8 cellular contexts compared by ENCODE assay signal in the genomic region with DNA sequence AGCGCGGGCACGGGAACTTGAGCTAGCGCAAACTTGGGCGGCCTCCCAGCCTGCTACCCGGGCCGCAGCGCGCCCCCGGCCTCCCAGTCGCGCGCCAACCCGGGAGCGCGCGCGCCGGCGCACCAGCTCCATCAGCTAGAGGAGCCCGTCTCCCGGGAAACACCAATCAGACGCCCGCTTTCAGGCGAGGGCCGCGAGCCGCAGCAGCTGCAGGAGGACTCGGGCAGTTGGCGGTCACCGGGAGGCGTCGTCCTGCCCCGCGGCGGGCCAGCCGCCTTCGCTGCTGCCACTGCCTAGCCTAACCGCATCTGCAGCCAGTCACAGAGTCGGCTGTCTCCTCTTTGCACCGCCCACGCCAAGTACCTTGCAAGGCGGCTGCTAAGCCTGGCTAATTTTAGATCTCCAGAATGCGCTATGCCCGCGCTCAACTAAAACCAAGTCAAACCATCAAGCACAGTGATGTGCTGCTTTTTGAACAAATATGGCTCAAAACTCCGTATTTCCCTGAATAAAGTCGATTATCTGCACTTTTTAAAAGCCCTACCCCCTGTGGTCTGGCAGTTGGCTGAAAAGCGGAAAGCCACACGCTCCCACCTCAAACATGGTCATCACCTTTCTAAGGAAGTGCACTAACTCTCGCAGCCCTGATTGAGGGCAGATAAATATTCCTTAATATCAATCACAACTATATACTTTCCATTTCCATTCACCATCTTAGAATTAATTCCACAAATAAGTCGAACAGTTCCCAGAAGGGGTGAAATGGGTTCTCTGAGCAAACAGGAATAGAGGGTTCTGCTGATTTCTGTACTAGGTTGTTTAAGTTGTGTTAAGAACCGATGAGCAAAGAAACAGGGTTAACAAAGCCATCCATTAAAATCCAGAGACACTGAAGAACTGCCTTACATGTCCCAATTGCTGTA.
DNase-seq lines count a peak whose midpoint lies in the region; ATAC-seq and TF ChIP-seq lines count a peak whose summit lies in the region.

No MANE protein-coding gene starts in this region.

- TF ChIP-seq CTCF in heart right ventricle (IDR thresholded peaks at IDR 0.05) (no peak), psoas muscle (IDR thresholded peaks at IDR 0.05) (no peak)

- H3K27ac ChIP-seq in heart right ventricle = no peak overlapping the region
- no peak overlapping the region for H3K27ac ChIP-seq in psoas muscle

- DNase-seq in DMS153 treated with DMSO at 0.1 percent for 48 hours (lab: John Stamatoyannopoulos, UW; ENCODE audit: unreplicated experiment) = peak; percentile 62
- peak; percentile 95 for DNase-seq in NCI-H345 (lab: John Stamatoyannopoulos, UW)
- peak in 1 of 2 donors; percentile 38 for DNase-seq in activated naive CD4-positive, alpha-beta T cell treated with anti-CD3 and anti-CD28 coated beads, Interleukin-2, amount 50 U/mL, for 72 hours (ENCODE audit: low spot score in 2 of 2)
- DNase-seq in heart right ventricle = no peak
- peak; percentile 47 to 62 for DNase-seq in psoas muscle
- DNase-seq in activated CD8-positive, alpha-beta memory T cell treated with anti-CD3 and anti-CD28 coated beads, Interleukin-2, amount 50 U/mL, for 48 hours = no peak

- peak overlapping the region; percentile 7 to 49 (median 38) for H3K4me3 ChIP-seq in heart right ventricle
- peak overlapping the region; percentile 56 for H3K4me3 ChIP-seq in psoas muscle

- intact Hi-C loops in heart right ventricle (cut with DNase I) (no loop called here), psoas muscle (cut with DNase I) (no loop called here)

- H3K36me3 ChIP-seq in heart right ventricle (no peaks in the 10 kb centered on the region), psoas muscle (ENCODE audit: insufficient read depth in 1 of 2, low read depth in 1 of 2) (no peaks in the 10 kb centered on the region)

- 1% methylated on average over 53 of the region's 53 CpGs for WGBS in heart right ventricle, 2 donors
- WGBS in psoas muscle, 3 donors = 1 to 2% (median 1%) methylated on average over 30 to 53 of the region's 53 CpGs

- H3K27me3 ChIP-seq in heart right ventricle (peaks cover 0 to 100% (median 97%) of the 10 kb centered on the region in 7 donors), psoas muscle (ENCODE audit: insufficient read depth in 3 of 3, low read length in 2 of 3) (peaks cover 16 to 95% (median 21%) of the 10 kb centered on the region in 3 donors)

- peaks cover 0 to 7% of the 10 kb centered on the region in 2 donors for H3K9me3 Mint-ChIP-seq in activated naive CD4-positive, alpha-beta T cell treated with anti-CD3 and anti-CD28 coated beads, Interleukin-2, amount 50 U/mL, for 72 hours

- peak overlapping the region in 1 of 2 donors; percentile 38 for H3K27ac Mint-ChIP-seq in activated naive CD4-positive, alpha-beta T cell treated with anti-CD3 and anti-CD28 coated beads, Interleukin-2, amount 50 U/mL, for 72 hours

- ATAC-seq in GM19372 (IDR thresholded peaks at IDR 0.05; ENCODE audit: low read depth, unreplicated experiment) = peak; percentile 74
- peak; percentile 66 for ATAC-seq in HG03342 (IDR thresholded peaks at IDR 0.05; ENCODE audit: unreplicated experiment)
- ATAC-seq in activated naive CD4-positive, alpha-beta T cell treated with anti-CD3 and anti-CD28 coated beads, Interleukin-2, amount 50 U/mL, for 72 hours = peak; percentile 60 to 86
- ATAC-seq in heart right ventricle = peak; percentile 46 to 79 (median 59)
- peak; percentile 71 to 82 (median 76) for ATAC-seq in psoas muscle

- no peaks in the 10 kb centered on the region for H3K9me3 ChIP-seq in heart right ventricle
- H3K9me3 ChIP-seq in psoas muscle = no peaks in the 10 kb centered on the region

- H3K36me3 Mint-ChIP-seq in activated naive CD4-positive, alpha-beta T cell treated with anti-CD3 and anti-CD28 coated beads, Interleukin-2, amount 50 U/mL, for 72 hours = peaks cover 12 to 25% of the 10 kb centered on the region in 2 donors

- H3K4me1 ChIP-seq in heart right ventricle (peaks cover 0 to 23% (median 10%) of the 10 kb centered on the region in 9 donors), psoas muscle (peaks cover 7% of the 10 kb centered on the region)

Comparison
In these comparisons a context has a peak if more than half of its experiments do, and no peak if none do; other contexts are left out.
1. DNase-seq: peak in DMS153 treated with DMSO at 0.1 percent for 48 hours (single experiment), NCI-H345 (single experiment) and psoas muscle (2 of 2); none in heart right ventricle (0 of 2) and activated CD8-positive, alpha-beta memory T cell treated with anti-CD3 and anti-CD28 coated beads, Interleukin-2, amount 50 U/mL, for 48 hours (single experiment).
2. Peak in every context shown above with its lines, with median percentiles within 50 percentile points of each other: ATAC-seq.